In the genomic region with DNA sequence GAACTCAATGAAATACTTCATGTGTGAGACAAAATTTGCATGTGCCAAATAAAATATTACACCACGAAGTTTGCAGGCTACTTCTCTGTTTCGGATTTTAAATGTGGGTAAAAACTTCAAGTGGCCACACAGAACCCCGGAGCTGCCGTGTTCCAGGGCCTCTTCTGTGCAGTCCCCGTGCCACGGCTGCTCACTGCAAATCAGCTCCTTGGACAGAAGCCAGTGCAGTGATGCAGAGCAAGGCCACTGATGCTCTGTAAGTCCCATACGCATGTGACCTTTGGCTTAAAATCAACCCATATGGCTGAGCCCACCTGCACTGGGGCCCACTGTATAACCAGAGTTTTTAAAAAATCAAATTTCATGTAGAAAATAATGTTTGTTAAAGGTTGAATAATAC, we compare ENCODE assay signal across 1 cellular context.
TF ChIP-seq lines count a peak whose summit lies in the region.

No MANE protein-coding gene starts in this region.

TF ChIP-seq in GM23338, 12 proteins besides CTCF, POLR2A, EP300 and RAD21 (continued from another document):
- TF ChIP-seq, protein P1, sequence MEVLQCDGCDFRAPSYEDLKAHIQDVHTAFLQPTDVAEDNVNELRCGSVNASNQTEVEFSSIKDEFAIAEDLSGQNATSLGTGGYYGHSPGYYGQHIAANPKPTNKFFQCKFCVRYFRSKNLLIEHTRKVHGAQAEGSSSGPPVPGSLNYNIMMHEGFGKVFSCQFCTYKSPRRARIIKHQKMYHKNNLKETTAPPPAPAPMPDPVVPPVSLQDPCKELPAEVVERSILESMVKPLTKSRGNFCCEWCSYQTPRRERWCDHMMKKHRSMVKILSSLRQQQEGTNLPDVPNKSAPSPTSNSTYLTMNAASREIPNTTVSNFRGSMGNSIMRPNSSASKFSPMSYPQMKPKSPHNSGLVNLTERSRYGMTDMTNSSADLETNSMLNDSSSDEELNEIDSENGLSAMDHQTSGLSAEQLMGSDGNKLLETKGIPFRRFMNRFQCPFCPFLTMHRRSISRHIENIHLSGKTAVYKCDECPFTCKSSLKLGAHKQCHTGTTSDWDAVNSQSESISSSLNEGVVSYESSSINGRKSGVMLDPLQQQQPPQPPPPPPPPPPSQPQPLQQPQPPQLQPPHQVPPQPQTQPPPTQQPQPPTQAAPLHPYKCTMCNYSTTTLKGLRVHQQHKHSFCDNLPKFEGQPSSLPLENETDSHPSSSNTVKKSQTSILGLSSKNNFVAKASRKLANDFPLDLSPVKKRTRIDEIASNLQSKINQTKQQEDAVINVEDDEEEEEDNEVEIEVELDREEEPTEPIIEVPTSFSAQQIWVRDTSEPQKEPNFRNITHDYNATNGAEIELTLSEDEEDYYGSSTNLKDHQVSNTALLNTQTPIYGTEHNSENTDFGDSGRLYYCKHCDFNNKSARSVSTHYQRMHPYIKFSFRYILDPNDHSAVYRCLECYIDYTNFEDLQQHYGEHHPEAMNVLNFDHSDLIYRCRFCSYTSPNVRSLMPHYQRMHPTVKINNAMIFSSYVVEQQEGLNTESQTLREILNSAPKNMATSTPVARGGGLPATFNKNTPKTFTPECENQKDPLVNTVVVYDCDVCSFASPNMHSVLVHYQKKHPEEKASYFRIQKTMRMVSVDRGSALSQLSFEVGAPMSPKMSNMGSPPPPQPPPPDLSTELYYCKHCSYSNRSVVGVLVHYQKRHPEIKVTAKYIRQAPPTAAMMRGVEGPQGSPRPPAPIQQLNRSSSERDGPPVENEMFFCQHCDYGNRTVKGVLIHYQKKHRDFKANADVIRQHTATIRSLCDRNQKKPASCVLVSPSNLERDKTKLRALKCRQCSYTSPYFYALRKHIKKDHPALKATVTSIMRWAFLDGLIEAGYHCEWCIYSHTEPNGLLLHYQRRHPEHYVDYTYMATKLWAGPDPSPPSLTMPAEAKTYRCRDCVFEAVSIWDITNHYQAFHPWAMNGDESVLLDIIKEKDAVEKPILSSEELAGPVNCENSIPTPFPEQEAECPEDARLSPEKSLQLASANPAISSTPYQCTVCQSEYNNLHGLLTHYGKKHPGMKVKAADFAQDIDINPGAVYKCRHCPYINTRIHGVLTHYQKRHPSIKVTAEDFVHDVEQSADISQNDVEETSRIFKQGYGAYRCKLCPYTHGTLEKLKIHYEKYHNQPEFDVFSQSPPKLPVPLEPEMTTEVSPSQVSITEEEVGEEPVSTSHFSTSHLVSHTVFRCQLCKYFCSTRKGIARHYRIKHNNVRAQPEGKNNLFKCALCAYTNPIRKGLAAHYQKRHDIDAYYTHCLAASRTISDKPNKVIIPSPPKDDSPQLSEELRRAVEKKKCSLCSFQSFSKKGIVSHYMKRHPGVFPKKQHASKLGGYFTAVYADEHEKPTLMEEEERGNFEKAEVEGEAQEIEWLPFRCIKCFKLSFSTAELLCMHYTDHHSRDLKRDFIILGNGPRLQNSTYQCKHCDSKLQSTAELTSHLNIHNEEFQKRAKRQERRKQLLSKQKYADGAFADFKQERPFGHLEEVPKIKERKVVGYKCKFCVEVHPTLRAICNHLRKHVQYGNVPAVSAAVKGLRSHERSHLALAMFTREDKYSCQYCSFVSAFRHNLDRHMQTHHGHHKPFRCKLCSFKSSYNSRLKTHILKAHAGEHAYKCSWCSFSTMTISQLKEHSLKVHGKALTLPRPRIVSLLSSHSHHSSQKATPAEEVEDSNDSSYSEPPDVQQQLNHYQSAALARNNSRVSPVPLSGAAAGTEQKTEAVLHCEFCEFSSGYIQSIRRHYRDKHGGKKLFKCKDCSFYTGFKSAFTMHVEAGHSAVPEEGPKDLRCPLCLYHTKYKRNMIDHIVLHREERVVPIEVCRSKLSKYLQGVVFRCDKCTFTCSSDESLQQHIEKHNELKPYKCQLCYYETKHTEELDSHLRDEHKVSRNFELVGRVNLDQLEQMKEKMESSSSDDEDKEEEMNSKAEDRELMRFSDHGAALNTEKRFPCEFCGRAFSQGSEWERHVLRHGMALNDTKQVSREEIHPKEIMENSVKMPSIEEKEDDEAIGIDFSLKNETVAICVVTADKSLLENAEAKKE (CRISPR knock-in tag; IDR thresholded peaks at IDR 0.05): no peak
- TF ChIP-seq POLR2AphosphoS5 (IDR thresholded peaks at IDR 0.05; ENCODE audit: low read depth): no peak
- TF ChIP-seq CREB1 (CRISPR knock-in tag; IDR thresholded peaks at IDR 0.05; ENCODE audit: low read depth): no peak
- no peak for TF ChIP-seq NANOG (IDR thresholded peaks at IDR 0.05; ENCODE audit: borderline replicate concordance)
TF ChIP-seq in GM23338: peak in this region for 0.
